ENCODE assay signal across 8 cellular contexts in the genomic region with DNA sequence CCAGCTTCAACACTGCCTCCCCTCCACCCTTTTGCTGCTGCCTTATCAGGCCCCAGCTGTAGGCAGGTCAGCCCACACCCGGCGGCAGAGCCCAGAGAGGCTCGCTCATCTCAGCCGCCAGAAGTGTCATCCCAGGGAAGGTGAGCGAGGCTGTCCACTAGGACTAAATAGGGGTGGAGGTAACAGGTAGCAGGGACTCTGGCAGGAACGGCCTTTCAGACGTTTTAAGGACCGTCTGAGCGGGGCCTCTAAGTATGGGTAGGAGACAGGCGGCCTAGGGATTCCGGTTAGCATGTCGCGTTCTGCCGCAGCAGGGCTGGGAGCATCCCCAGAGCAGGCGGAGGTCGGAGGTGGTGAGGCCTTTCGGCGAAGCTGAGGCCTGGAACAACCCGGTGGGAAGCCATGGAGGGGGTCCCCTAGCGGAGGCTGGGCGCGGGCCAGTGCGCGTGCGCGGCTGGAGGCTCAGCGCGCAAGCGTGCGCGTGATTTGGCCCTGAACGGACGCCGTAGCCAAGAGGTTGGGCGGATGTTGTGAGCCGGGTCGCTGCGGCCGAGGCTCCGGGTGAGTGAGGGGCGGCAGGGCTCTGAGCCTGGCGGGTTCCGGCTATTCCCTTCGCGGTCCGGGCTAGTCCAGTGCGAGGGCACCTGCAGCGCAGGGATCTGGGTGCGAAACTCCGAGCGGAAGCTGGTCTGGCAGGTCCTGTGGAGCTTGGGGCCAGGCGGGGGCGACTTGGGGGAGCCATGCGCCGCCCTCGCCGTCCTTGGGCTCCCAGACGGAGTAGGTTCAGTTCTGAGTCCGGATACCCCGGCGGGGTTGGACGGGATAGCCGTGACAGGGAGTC. TPM values are rescaled to one million over a fixed set of nuclear protein-coding genes. Genes with fewer than 3 reads are reported as not detected.
DNase-seq lines count a peak whose midpoint lies in the region; ATAC-seq and TF ChIP-seq lines count a peak whose summit lies in the region.

Gene MST1 (minus strand): TSS at position 429 of the 841 bp plus-strand sequence. CDS start 783 bp downstream, outside the sequence.
Gene RNF123 (plus strand): TSS at position 512 of the 841 bp plus-strand sequence. CDS start 1,609 bp downstream, outside the sequence.

- H3K4me3 Mint-ChIP-seq in chondrocyte (ENCODE audit: unreplicated experiment), result peak within 1 kb of the TSS; percentile 95

- no peaks in the 10 kb centered on the region for H3K27me3 ChIP-seq in WERI-Rb-1 (ENCODE audit: insufficient read depth, low read depth, severe bottlenecking)

- ATAC-seq in GM18868 (IDR thresholded peaks at IDR 0.05; ENCODE audit: unreplicated experiment), result peak; percentile 59
- ATAC-seq in HG03175 (IDR thresholded peaks at IDR 0.05; ENCODE audit: unreplicated experiment), result peak; percentile 68
- peak; percentile 67 for ATAC-seq in left lobe of liver

- H3K4me3 ChIP-seq in WERI-Rb-1 (ENCODE audit: low read depth, low read length), result peak within 1 kb of the TSS; percentile 86

- peak; percentile 40; the same call in 1 of the 2 replicates for TF ChIP-seq CTCF in WERI-Rb-1 (IDR thresholded peaks at IDR 0.05; ENCODE audit: low read depth, low read length)
- peak; percentile 72 for TF ChIP-seq CTCF in chondrocyte (IDR thresholded peaks at IDR 0.05)

- DNase-seq in WERI-Rb-1 (peak; percentile 92), chondrocyte (ENCODE audit: low spot score) (no peak), left lobe of liver (ENCODE audit: low spot score) (peak; percentile 91), NCI-H526 (lab: John Stamatoyannopoulos, UW) (no peak), NCI-H187 (lab: John Stamatoyannopoulos, UW) (no peak)
- peak; percentile 91 to 93 for DNase-seq in stimulated activated CD4-positive, alpha-beta T cell treated with anti-CD3 and anti-CD28 coated beads, Interleukin-2, amount 100 ng/mL, for 48 hours

- no peaks in the 10 kb centered on the region for H3K9me3 Mint-ChIP-seq in chondrocyte (ENCODE audit: low read depth)

- H3K27ac Mint-ChIP-seq in chondrocyte (ENCODE audit: unreplicated experiment), result peak within 1 kb of the TSS; percentile 94

- H3K36me3 ChIP-seq in WERI-Rb-1, result no peaks in the 10 kb centered on the region

- no peaks in the 10 kb centered on the region for H3K27me3 Mint-ChIP-seq in chondrocyte (ENCODE audit: low read depth)

- no peaks in the 10 kb centered on the region for H3K9me3 ChIP-seq in WERI-Rb-1 (ENCODE audit: severe bottlenecking)

- peaks cover 29% of the 10 kb centered on the region for H3K4me1 Mint-ChIP-seq in chondrocyte (ENCODE audit: low read depth)

- H3K36me3 Mint-ChIP-seq in chondrocyte (ENCODE audit: low read depth), result peaks cover 2% of the 10 kb centered on the region

- peak within 1 kb of the TSS; percentile 63 for H3K27ac ChIP-seq in WERI-Rb-1

RNA-seq across cellular contexts. Expression of gene MST1, which starts in this region (rescaled TPM):
- total RNA-seq in chondrocyte (17.6 to 24.4 TPM (median 19.1 TPM) in 3 replicates), left lobe of liver (838 TPM)

RNA-seq across cellular contexts. Expression of gene RNF123, which starts in this region (rescaled TPM):
- 40.1 to 46.2 TPM (median 41.4 TPM) in 3 replicates for total RNA-seq in chondrocyte
- 59.4 TPM for total RNA-seq in left lobe of liver

Comparison
In these comparisons a context has a peak if more than half of its experiments do, and no peak if none do; other contexts are left out.
1. RNA of gene MST1 (total RNA-seq): 838 TPM in left lobe of liver (single experiment); 17.6 to 24.4 TPM in chondrocyte; every median in the first group is over 10 times any median in the second.
2. DNase-seq: peak in WERI-Rb-1 (single experiment), left lobe of liver (single experiment) and stimulated activated CD4-positive, alpha-beta T cell treated with anti-CD3 and anti-CD28 coated beads, Interleukin-2, amount 100 ng/mL, for 48 hours (2 of 2); none in chondrocyte (single experiment), NCI-H526 (0 of 2) and NCI-H187 (0 of 2).
3. Peak in every context shown above with its lines, with median percentiles within 50 percentile points of each other: ATAC-seq.